ENCODE assay signal across 24 cellular contexts in genomic region chr1:85815906-85816305, GRCh38.
A peak's percentile ranks its signal among the peaks of the same experiment; 100 is the strongest.
DNase-seq lines count a peak whose midpoint lies in the region; ATAC-seq and TF ChIP-seq lines count a peak whose summit lies in the region.
"Had no signal": no experiment of that assay in that cellular context is flagged by ENCODE, and none has a peak within 500 bp of the region (broad histone marks: within the 10 kb centered on the region; RNA-seq: fewer than 3 reads in every experiment).

No MANE protein-coding gene starts in this region.

- no peak overlapping the region for H3K4me3 Mint-ChIP-seq in MCF 10A (ENCODE audit: unreplicated experiment)
- H3K4me3 Mint-ChIP-seq: HFFc6 had no signal

- H3K9ac ChIP-seq in mammary epithelial cell (ENCODE audit: insufficient read depth, low read length), result no peak overlapping the region

- H3K36me3 Mint-ChIP-seq in MCF 10A (ENCODE audit: insufficient read depth, unreplicated experiment), result no peaks in the 10 kb centered on the region

- no peak overlapping the region for H3K4me2 ChIP-seq in mammary epithelial cell (ENCODE audit: insufficient read depth, low read depth, low read length)

- H3K9me3 ChIP-seq in mammary epithelial cell (replicated peaks; ENCODE audit: insufficient read depth, low read length), result no peaks in the 10 kb centered on the region
- no peaks in the 10 kb centered on the region for H3K9me3 ChIP-seq in right cardiac atrium (ENCODE audit: control insufficient read depth, low read length)
- no peaks in the 10 kb centered on the region for H3K9me3 ChIP-seq in tibial artery
- H3K9me3 ChIP-seq: HAP-1 had no signal

- in situ Hi-C loops in mammary epithelial cell (cut with MboI; ENCODE audit: low sequenced_read_pairs in 2 of 2), result no loop called here

- H3K4me1 ChIP-seq in mammary epithelial cell (ENCODE audit: insufficient read depth, low read length), result no peaks in the 10 kb centered on the region
- H3K4me1 ChIP-seq in right cardiac atrium (ENCODE audit: control insufficient read depth, insufficient read depth, low read length), result no peaks in the 10 kb centered on the region
- H3K4me1 ChIP-seq in tibial artery, result peaks cover 0 to 11% (median 0%) of the 10 kb centered on the region in 4 donors

- H3K9me3 Mint-ChIP-seq in MCF 10A (ENCODE audit: unreplicated experiment), result no peaks in the 10 kb centered on the region
- H3K9me3 Mint-ChIP-seq: HFFc6 had no signal

- H3K4me3 ChIP-seq in mammary epithelial cell (replicated peaks in 1 of 3; ENCODE audit: insufficient read depth in 1 of 3, low read depth in 2 of 3, low read length in 3 of 3), result no peak overlapping the region
- H3K4me3 ChIP-seq in right cardiac atrium (ENCODE audit: low read length), result no peak overlapping the region
- no peak overlapping the region for H3K4me3 ChIP-seq in tibial artery
- H3K4me3 ChIP-seq: HAP-1 had no signal

- H2AFZ ChIP-seq in mammary epithelial cell (ENCODE audit: low read depth, low read length), result no peak overlapping the region

- H3K36me3 ChIP-seq in mammary epithelial cell (ENCODE audit: insufficient read depth, low read length) (no peaks in the 10 kb centered on the region), tibial artery (no peaks in the 10 kb centered on the region)
- H3K36me3 ChIP-seq: HAP-1 had no signal

- TF ChIP-seq CTCF in MCF 10A (IDR thresholded peaks at IDR 0.05; ENCODE audit: unreplicated experiment) (no peak), mammary epithelial cell (conservative IDR thresholded peaks at IDR 0.05 in 1 of 2, IDR thresholded peaks at IDR 0.05 in 1 of 2; ENCODE audit: extremely low read depth in 1 of 2, insufficient read depth in 1 of 2, low read depth in 1 of 2, low read length in 2 of 2) (no peak), tibial artery (IDR thresholded peaks at IDR 0.05) (no peak)

- no peaks in the 10 kb centered on the region for H3K79me2 ChIP-seq in mammary epithelial cell (ENCODE audit: insufficient read depth, low read length)

- POLR2A ChIA-PET in MCF 10A (lab: Yijun Ruan, JAX), result no interaction called here

- H3K27ac ChIP-seq in mammary epithelial cell (ENCODE audit: insufficient read depth, low read depth, low read length) (no peak overlapping the region), right cardiac atrium (ENCODE audit: low read length) (no peak overlapping the region), tibial artery (no peak overlapping the region)

- ATAC-seq in right cardiac atrium (peak; percentile 75 to 91), HG03439 (IDR thresholded peaks at IDR 0.05; ENCODE audit: unreplicated experiment) (no peak)
- ATAC-seq: PC-3 had no signal

- CTCF ChIA-PET in MCF 10A (lab: Yijun Ruan, JAX), result no interaction called here
- CTCF ChIA-PET in mammary epithelial cell (lab: Charles Lee; ENCODE audit: low non-redundant PET), result no interaction called here

- no peaks in the 10 kb centered on the region for H3K27me3 Mint-ChIP-seq in MCF 10A (ENCODE audit: insufficient read depth, unreplicated experiment)

- peaks cover 2% of the 10 kb centered on the region for H3K27me3 ChIP-seq in mammary epithelial cell (ENCODE audit: insufficient read depth, low read length)
- no peaks in the 10 kb centered on the region for H3K27me3 ChIP-seq in right cardiac atrium (ENCODE audit: control insufficient read depth, insufficient read depth)
- H3K27me3 ChIP-seq in tibial artery, result no peaks in the 10 kb centered on the region

- intact Hi-C loops in MCF 10A (cut with micrococcal nuclease), result no loop called here
- intact Hi-C loops in mammary epithelial cell (cut with micrococcal nuclease), result no loop called here
- intact Hi-C loops in right cardiac atrium (cut with DNase I), result no loop called here
- intact Hi-C loops in tibial artery (cut with DNase I; ENCODE audit: low total_unique reads), result no loop called here

- no TSS peak for BruUV-seq in MCF 10A (replicated peaks; lab: Mats Ljungman, UMichigan)
- no TSS peak for BruUV-seq in mammary epithelial cell (replicated peaks; lab: Mats Ljungman, UMichigan)

- DNase-seq in MCF 10A (ENCODE audit: unreplicated experiment) (peak; percentile 37), mammary epithelial cell (no peak), fibroblast of gingiva (ENCODE audit: low read depth) (peak; percentile 5), right cardiac atrium (peak; percentile 66 to 84 (median 70)), tibial artery (peak; percentile 68 to 70)
- no peak for DNase-seq in stimulated activated CD8-positive, alpha-beta memory T cell treated with anti-CD3 and anti-CD28 coated beads, Interleukin-4, amount 100 ng/mL, for 48 hours
- DNase-seq: Calu3; DMS79 treated with DMSO at 0.1 percent for 48 hours; GF-D8; GOT3; HFFc6; IMR-90; KG1; NCI-H1092; NCI-H1417 treated with DMSO at 0.1 percent for 48 hours; NCI-H1694 treated with DMSO at 0.1 percent for 48 hours; NCI-H2081 treated with DMSO at 0.1 percent for 48 hours; NCI-H2171; NCI-H226; NCI-H510A; NK-92 treated with Interleukin-12 subunit alpha and Interleukin-12 subunit beta, amount 100 ng/mL, for 24 hours; PC-3 had no signal

- no peaks in the 10 kb centered on the region for H3K4me1 Mint-ChIP-seq in MCF 10A (ENCODE audit: insufficient read depth, unreplicated experiment)

- WGBS in mammary epithelial cell (ENCODE audit: low coverage, missing lambda C conversion rate), result 48% methylated on average over 2 of the region's 2 CpGs
- 60% methylated on average over 2 of the region's 2 CpGs for WGBS in right cardiac atrium

- H4K20me1 ChIP-seq in mammary epithelial cell (ENCODE audit: insufficient read depth, low read length), result no peaks in the 10 kb centered on the region

- dilution Hi-C loops in mammary epithelial cell (cut with HindIII; ENCODE audit: low sequenced_read_pairs), result no loop called here

- H3K27ac Mint-ChIP-seq in MCF 10A (ENCODE audit: low read depth, unreplicated experiment), result no peak overlapping the region
- H3K27ac Mint-ChIP-seq: HFFc6 had no signal

Comparison
In these comparisons a context has a peak if more than half of its experiments do, and no peak if none do; other contexts are left out.
1. DNase-seq: peak in MCF 10A (single experiment), fibroblast of gingiva (single experiment), right cardiac atrium (3 of 3) and tibial artery (2 of 2); none in mammary epithelial cell (single experiment) and stimulated activated CD8-positive, alpha-beta memory T cell treated with anti-CD3 and anti-CD28 coated beads, Interleukin-4, amount 100 ng/mL, for 48 hours (single experiment).